ENCODE assay signal across 17 cellular contexts in the genomic region with DNA sequence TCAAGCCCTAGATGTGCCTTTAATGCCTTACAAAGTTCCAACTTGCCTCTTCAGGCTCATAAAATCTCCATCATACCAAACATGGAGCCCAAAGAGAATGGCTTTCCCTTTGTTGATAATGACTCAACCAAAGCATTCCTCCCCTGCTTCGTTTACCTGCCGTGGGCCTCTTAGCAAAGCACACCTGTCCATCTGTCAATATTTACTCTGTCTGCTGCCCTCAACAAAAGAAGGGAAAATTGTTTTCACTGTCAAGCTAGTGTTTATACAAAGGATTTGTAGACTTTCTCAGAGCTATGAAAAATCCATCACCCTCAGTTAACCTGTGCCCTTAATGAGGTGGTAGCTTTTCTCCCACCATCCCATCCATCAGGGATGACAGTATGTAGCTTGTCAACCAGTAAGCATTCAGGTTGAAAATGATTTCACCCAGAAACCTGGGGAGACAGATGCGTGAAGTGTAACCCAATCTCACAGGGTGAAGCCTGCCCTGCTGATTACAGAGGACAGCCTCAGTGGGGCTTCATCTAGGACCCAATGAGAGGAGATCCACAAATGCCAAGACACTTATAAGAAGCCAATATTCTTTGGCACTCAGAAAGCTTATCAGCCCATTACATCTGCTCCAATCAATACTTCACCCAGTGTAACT.
DNase-seq lines count a peak whose midpoint lies in the region; ATAC-seq, FAIRE-seq and TF ChIP-seq lines count a peak whose summit lies in the region.
"Had no signal": no experiment of that assay in that cellular context is flagged by ENCODE, and none has a peak within 500 bp of the region (broad histone marks: within the 10 kb centered on the region; RNA-seq: fewer than 3 reads in every experiment).

No MANE protein-coding gene starts in this region.

- peak; percentile 94 for FAIRE-seq in islet of Langerhans (lab: Jason Lieb, UNC)
- FAIRE-seq: astrocyte, H1, small intestine had no signal

- peaks cover 2% of the 10 kb centered on the region for H3K27me3 Mint-ChIP-seq in GM23338 (ENCODE audit: insufficient read depth, low read depth, poor library complexity)
- peaks cover 20% of the 10 kb centered on the region for H3K27me3 Mint-ChIP-seq in activated T-helper 17 cell treated with anti-CD3 and anti-CD28 coated beads, Interleukin-2, amount 50 U/mL, for 72 hours
- H3K27me3 Mint-ChIP-seq: stimulated activated naive CD8-positive, alpha-beta T cell treated with anti-CD3 and anti-CD28 coated beads, Interleukin-15, Interleukin-2, amounts not matched to agents 100 ng/mL and 50 ng/mL, for 24 hours had no signal

- no peak for TF ChIP-seq CTCF in GM23338 (conservative IDR thresholded peaks at IDR 0.05; ENCODE audit: low read depth in 2 of 2)

- peaks cover 25% of the 10 kb centered on the region for H3K9me2 ChIP-seq in GM23338 (ENCODE audit: insufficient read depth)

- peaks cover 11% of the 10 kb centered on the region for H3K4me1 Mint-ChIP-seq in GM23338
- no peaks in the 10 kb centered on the region for H3K4me1 Mint-ChIP-seq in activated T-helper 17 cell treated with anti-CD3 and anti-CD28 coated beads, Interleukin-2, amount 50 U/mL, for 72 hours

- H3K4me3 Mint-ChIP-seq in GM23338: no peak overlapping the region
- H3K4me3 Mint-ChIP-seq in activated T-helper 17 cell treated with anti-CD3 and anti-CD28 coated beads, Interleukin-2, amount 50 U/mL, for 72 hours: no peak overlapping the region
- H3K4me3 Mint-ChIP-seq: stimulated activated naive CD8-positive, alpha-beta T cell treated with anti-CD3 and anti-CD28 coated beads, Interleukin-15, Interleukin-2, amounts not matched to agents 100 ng/mL and 50 ng/mL, for 24 hours had no signal

- H3K27me3 ChIP-seq in GM23338 (ENCODE audit: insufficient read depth): no peaks in the 10 kb centered on the region
- H3K27me3 ChIP-seq: Peyer's patch, uterus had no signal

- peak overlapping the region; percentile 72; the same call in 1 of the 2 replicates for H2AFZ ChIP-seq in GM23338

- H3K4me3 ChIP-seq in GM23338: no peak overlapping the region
- H3K4me3 ChIP-seq: Peyer's patch, uterus had no signal

- H3K36me3 ChIP-seq in GM23338 (ENCODE audit: insufficient read depth): no peaks in the 10 kb centered on the region
- H3K36me3 ChIP-seq: Peyer's patch, uterus had no signal

- H3F3A ChIP-seq in GM23338 (replicated peaks; ENCODE audit: low read depth): no peaks in the 10 kb centered on the region

- H3K4me1 ChIP-seq in GM23338 (ENCODE audit: insufficient read depth): no peaks in the 10 kb centered on the region; the same call in 1 of the 2 replicates
- H3K4me1 ChIP-seq: Peyer's patch, uterus had no signal

- H3K9me3 Mint-ChIP-seq in GM23338: no peaks in the 10 kb centered on the region; the same call in 2 of the 3 replicates
- H3K9me3 Mint-ChIP-seq in activated T-helper 17 cell treated with anti-CD3 and anti-CD28 coated beads, Interleukin-2, amount 50 U/mL, for 72 hours: peaks cover 8% of the 10 kb centered on the region

- H3K36me3 Mint-ChIP-seq in GM23338 (ENCODE audit: low read depth): no peaks in the 10 kb centered on the region
- no peaks in the 10 kb centered on the region for H3K36me3 Mint-ChIP-seq in activated T-helper 17 cell treated with anti-CD3 and anti-CD28 coated beads, Interleukin-2, amount 50 U/mL, for 72 hours (ENCODE audit: low read depth)

- ATAC-seq in GM23338 (no peak), GM18909 (IDR thresholded peaks at IDR 0.05; ENCODE audit: poor library complexity, unreplicated experiment) (no peak), HG03378 (IDR thresholded peaks at IDR 0.05; ENCODE audit: unreplicated experiment) (no peak)
- ATAC-seq in activated T-helper 17 cell treated with anti-CD3 and anti-CD28 coated beads, Interleukin-2, amount 50 U/mL, for 72 hours (replicated peaks): no peak

- no peaks in the 10 kb centered on the region for H4K20me1 ChIP-seq in GM23338 (replicated peaks; ENCODE audit: insufficient read depth)

- no peak overlapping the region for H3K27ac ChIP-seq in GM23338 (ENCODE audit: low read depth)
- H3K27ac ChIP-seq: Peyer's patch, uterus had no signal

- no peak overlapping the region for H3K4me2 ChIP-seq in GM23338

- no peak overlapping the region for H3K27ac Mint-ChIP-seq in GM23338
- H3K27ac Mint-ChIP-seq in activated T-helper 17 cell treated with anti-CD3 and anti-CD28 coated beads, Interleukin-2, amount 50 U/mL, for 72 hours: no peak overlapping the region
- H3K27ac Mint-ChIP-seq: stimulated activated naive CD8-positive, alpha-beta T cell treated with anti-CD3 and anti-CD28 coated beads, Interleukin-15, Interleukin-2, amounts not matched to agents 100 ng/mL and 50 ng/mL, for 24 hours had no signal

- no peak for DNase-seq in GM23338 (ENCODE audit: low spot score)
- DNase-seq in NCI-H146 treated with DMSO at 0.1 percent for 48 hours (lab: John Stamatoyannopoulos, UW; ENCODE audit: unreplicated experiment): peak; percentile 100
- DNase-seq in NCI-H510A (lab: John Stamatoyannopoulos, UW): peak; percentile 96
- no peak for DNase-seq in stimulated activated CD4-positive, alpha-beta T cell treated with anti-CD3 and anti-CD28 coated beads, Interleukin-12 subunit alpha, Interleukin-12 subunit beta, amount 100 ng/mL, for 4 hours
- DNase-seq: activated gamma-delta T cell, AML-193, IMR-90, Peyer's patch, small intestine, uterus had no signal

- H3K79me2 ChIP-seq in GM23338 (replicated peaks; ENCODE audit: insufficient read depth): no peaks in the 10 kb centered on the region

TF ChIP-seq in GM23338, 12 proteins besides CTCF, POLR2A, EP300 and RAD21 (continues in another document):
- TF ChIP-seq POLR2AphosphoS5 (IDR thresholded peaks at IDR 0.05; ENCODE audit: low read depth) (no peak), NANOG (IDR thresholded peaks at IDR 0.05; ENCODE audit: borderline replicate concordance) (no peak), EZH2phosphoT487 (IDR thresholded peaks at IDR 0.05; ENCODE audit: unreplicated experiment) (no peak), ZNF462 (CRISPR knock-in tag; IDR thresholded peaks at IDR 0.05) (no peak)

Comparison
In these comparisons a context has a peak if more than half of its experiments do, and no peak if none do; other contexts are left out.
1. DNase-seq: peak in NCI-H146 treated with DMSO at 0.1 percent for 48 hours (single experiment) and NCI-H510A (single experiment); none in GM23338 (single experiment) and stimulated activated CD4-positive, alpha-beta T cell treated with anti-CD3 and anti-CD28 coated beads, Interleukin-12 subunit alpha, Interleukin-12 subunit beta, amount 100 ng/mL, for 4 hours (single experiment).